In the genomic region with DNA sequence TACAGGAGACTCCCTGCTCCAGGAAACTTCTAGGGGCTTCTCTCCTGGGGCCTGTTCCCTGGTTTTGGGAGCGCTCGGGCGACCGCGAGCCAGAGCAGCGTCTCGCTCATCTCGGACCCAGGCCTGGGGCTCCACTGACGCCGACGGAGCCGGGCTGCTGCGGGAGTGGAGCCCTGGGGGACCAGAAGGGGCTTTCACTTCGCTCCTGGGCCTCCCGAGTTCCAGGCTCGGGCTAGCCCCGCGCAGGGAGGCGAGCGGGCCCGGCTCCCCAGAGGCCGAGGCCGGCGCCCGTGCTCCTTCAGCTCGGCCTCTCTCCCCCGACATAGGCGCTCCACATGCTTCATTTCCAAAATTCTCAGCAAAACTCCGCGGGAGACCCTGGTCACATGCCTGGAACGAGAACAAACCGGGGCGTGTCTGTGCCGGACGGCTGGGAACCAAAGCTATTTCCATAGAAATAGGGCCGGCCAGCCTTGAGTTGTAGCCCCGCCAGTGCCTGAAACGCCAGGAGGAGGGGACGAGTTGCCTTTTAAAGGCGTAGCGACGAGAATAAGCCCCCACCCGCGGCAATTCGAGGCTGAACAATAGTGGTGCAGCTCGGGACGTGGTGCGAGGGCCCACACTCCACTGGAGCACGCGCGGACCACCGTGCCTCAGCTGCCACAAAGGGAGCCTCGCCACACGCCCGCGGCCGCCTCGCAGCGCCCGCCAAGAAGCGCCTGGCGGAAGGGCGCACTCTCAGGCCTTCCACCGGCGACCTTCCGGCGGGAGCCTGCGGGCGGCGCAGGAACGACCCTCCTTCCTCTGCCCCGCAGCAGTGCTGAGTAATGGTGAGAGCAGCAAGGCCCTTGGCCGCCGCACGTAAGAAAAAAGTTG, we compare ENCODE assay signal across 8 cellular contexts. TPM values are rescaled to one million over a fixed set of nuclear protein-coding genes. Genes with fewer than 3 reads are reported as not detected.
DNase-seq lines count a peak whose midpoint lies in the region; ATAC-seq and TF ChIP-seq lines count a peak whose summit lies in the region.

No MANE protein-coding gene starts in this region.

- peak; percentile 71 for DNase-seq in NCI-H2227 (lab: John Stamatoyannopoulos, UW; ENCODE audit: unreplicated experiment)
- peak; percentile 79 for DNase-seq in activated naive CD8-positive, alpha-beta T cell treated with anti-CD3 and anti-CD28 coated beads, Interleukin-2, amount 10 ng/mL, durations not matched to agents 7 days and 5 days
- DNase-seq in Right ventricle myocardium superior = peak; percentile 89
- DNase-seq in immature natural killer cell = no peak

- peaks cover 4% of the 10 kb centered on the region for H3K36me3 Mint-ChIP-seq in activated naive CD8-positive, alpha-beta T cell treated with anti-CD3 and anti-CD28 coated beads, Interleukin-2, amount 10 ng/mL, durations not matched to agents 7 days and 5 days
- no peaks in the 10 kb centered on the region for H3K36me3 Mint-ChIP-seq in immature natural killer cell

- H2AFZ ChIP-seq in parathyroid adenoma = peak overlapping the region; percentile 99

- H3K27ac ChIP-seq in BLaER1 (peak overlapping the region; percentile 99), parathyroid adenoma (peak overlapping the region; percentile 99)

- peaks cover 28% of the 10 kb centered on the region for H3K4me1 Mint-ChIP-seq in activated naive CD8-positive, alpha-beta T cell treated with anti-CD3 and anti-CD28 coated beads, Interleukin-2, amount 10 ng/mL, durations not matched to agents 7 days and 5 days
- peaks cover 38 to 44% of the 10 kb centered on the region in 2 donors for H3K4me1 Mint-ChIP-seq in immature natural killer cell

- POLR2A ChIA-PET in activated naive CD8-positive, alpha-beta T cell treated with anti-CD3 and anti-CD28 coated beads, Interleukin-2, amount 10 ng/mL, durations not matched to agents 7 days and 5 days (lab: Charles Lee) = interaction anchor here (0.8 to 6.3 kb wide), 18 partner anchors 11 to 744 kb away, joined by 3 to 102 read pairs (median 5); a partner anchor contains a TSS

- peak overlapping the region; percentile 71 for H3K4me3 ChIP-seq in BLaER1
- peak overlapping the region; percentile 77 for H3K4me3 ChIP-seq in parathyroid adenoma (ENCODE audit: low read depth, low read length)

- peaks cover 28% of the 10 kb centered on the region for H3K79me2 ChIP-seq in parathyroid adenoma

- no peaks in the 10 kb centered on the region for H3K9me3 Mint-ChIP-seq in activated naive CD8-positive, alpha-beta T cell treated with anti-CD3 and anti-CD28 coated beads, Interleukin-2, amount 10 ng/mL, durations not matched to agents 7 days and 5 days
- H3K9me3 Mint-ChIP-seq in immature natural killer cell = no peaks in the 10 kb centered on the region

- peak; percentile 34 for ATAC-seq in GM18511 (IDR thresholded peaks at IDR 0.05; ENCODE audit: unreplicated experiment)
- ATAC-seq in HG02973 (IDR thresholded peaks at IDR 0.05; ENCODE audit: unreplicated experiment) = peak; percentile 24
- peak; percentile 25 for ATAC-seq in activated naive CD8-positive, alpha-beta T cell treated with anti-CD3 and anti-CD28 coated beads, Interleukin-2, amount 10 ng/mL, durations not matched to agents 7 days and 5 days (ENCODE audit: low read depth)
- ATAC-seq in Right ventricle myocardium superior (ENCODE audit: poor library complexity) = peak; percentile 46

- TF ChIP-seq CTCF in parathyroid adenoma (IDR thresholded peaks at IDR 0.05) = no peak

- peak overlapping the region; percentile 97 for H3K9ac ChIP-seq in BLaER1
- H3K9ac ChIP-seq in parathyroid adenoma = peak overlapping the region; percentile 87

- peaks cover 37% of the 10 kb centered on the region for H4K20me1 ChIP-seq in BLaER1

- H3K4me2 ChIP-seq in BLaER1 = peak overlapping the region; percentile 99
- H3K4me2 ChIP-seq in parathyroid adenoma (ENCODE audit: low read length) = peak overlapping the region; percentile 76

- no peak overlapping the region for H3K4me3 Mint-ChIP-seq in activated naive CD8-positive, alpha-beta T cell treated with anti-CD3 and anti-CD28 coated beads, Interleukin-2, amount 10 ng/mL, durations not matched to agents 7 days and 5 days
- H3K4me3 Mint-ChIP-seq in immature natural killer cell = peak overlapping the region in 2 of 5 donors; percentile 57 to 75

- intact Hi-C loops in Right ventricle myocardium superior (cut with DNase I) = no loop called here

- H3K36me3 ChIP-seq in BLaER1 = no peaks in the 10 kb centered on the region
- H3K36me3 ChIP-seq in parathyroid adenoma (ENCODE audit: control insufficient read depth, insufficient read depth, low read length) = no peaks in the 10 kb centered on the region

- H3K4me1 ChIP-seq in BLaER1 = peaks cover 37% of the 10 kb centered on the region
- peaks cover 14% of the 10 kb centered on the region for H3K4me1 ChIP-seq in parathyroid adenoma

- no peak overlapping the region for H3K27ac Mint-ChIP-seq in activated naive CD8-positive, alpha-beta T cell treated with anti-CD3 and anti-CD28 coated beads, Interleukin-2, amount 10 ng/mL, durations not matched to agents 7 days and 5 days
- peak overlapping the region in 3 of 6 donors; percentile 90 to 91 (median 91) for H3K27ac Mint-ChIP-seq in immature natural killer cell

- H3K27me3 Mint-ChIP-seq in activated naive CD8-positive, alpha-beta T cell treated with anti-CD3 and anti-CD28 coated beads, Interleukin-2, amount 10 ng/mL, durations not matched to agents 7 days and 5 days = no peaks in the 10 kb centered on the region
- H3K27me3 Mint-ChIP-seq in immature natural killer cell (ENCODE audit: low read depth in 3 of 3) = peaks cover 0 to 13% (median 9%) of the 10 kb centered on the region in 3 donors

- no peaks in the 10 kb centered on the region for H3K27me3 ChIP-seq in BLaER1
- no peaks in the 10 kb centered on the region for H3K27me3 ChIP-seq in parathyroid adenoma (ENCODE audit: control insufficient read depth, insufficient read depth, low read length)

- H3K9me3 ChIP-seq in BLaER1 = no peaks in the 10 kb centered on the region
- H3K9me3 ChIP-seq in parathyroid adenoma (ENCODE audit: control insufficient read depth, low read length) = no peaks in the 10 kb centered on the region

RNA-seq across cellular contexts. Expression of a gene that starts 1.1 kb away (rescaled TPM):
- 100 to 1,000 TPM; 164 to 178 TPM for total RNA-seq in activated naive CD8-positive, alpha-beta T cell treated with anti-CD3 and anti-CD28 coated beads, Interleukin-2, amount 10 ng/mL, durations not matched to agents 7 days and 5 days
- 105 TPM for total RNA-seq in Right ventricle myocardium superior
- 100 to 1,000 TPM; 124 to 148 (median 129) TPM for polyA plus RNA-seq in immature natural killer cell

RNA-seq across cellular contexts. Expression of a gene that starts 12.2 kb away (rescaled TPM):
- total RNA-seq in activated naive CD8-positive, alpha-beta T cell treated with anti-CD3 and anti-CD28 coated beads, Interleukin-2, amount 10 ng/mL, durations not matched to agents 7 days and 5 days = 10 to 100 TPM; 42.7 to 48.1 TPM
- 61.7 TPM for total RNA-seq in Right ventricle myocardium superior
- 100 to 1,000 TPM; 112 to 145 (median 113) TPM for polyA plus RNA-seq in immature natural killer cell

Comparison
In these comparisons a context has a peak if more than half of its experiments do, and no peak if none do; other contexts are left out.
1. DNase-seq: peak in NCI-H2227 (single experiment), activated naive CD8-positive, alpha-beta T cell treated with anti-CD3 and anti-CD28 coated beads, Interleukin-2, amount 10 ng/mL, durations not matched to agents 7 days and 5 days (single experiment) and Right ventricle myocardium superior (single experiment); none in immature natural killer cell (0 of 3).
2. Peak in every context shown above with its lines, with median percentiles within 50 percentile points of each other: ATAC-seq.